In genomic region chr13:44063467-44063866, GRCh38 we compare ENCODE assay signal across 34 cellular contexts.
DNase-seq lines count a peak whose midpoint lies in the region; ATAC-seq and TF ChIP-seq lines count a peak whose summit lies in the region.
"Had no signal": no experiment of that assay in that cellular context is flagged by ENCODE, and none has a peak within 500 bp of the region (broad histone marks: within the 10 kb centered on the region; RNA-seq: fewer than 3 reads in every experiment).

No MANE protein-coding gene starts in this region.

- peaks cover 5% of the 10 kb centered on the region for H3F3A ChIP-seq in neural progenitor cell (ENCODE audit: low read depth)

- peak overlapping the region; percentile 22 for H3K27ac Mint-ChIP-seq in neural progenitor cell
- H3K27ac Mint-ChIP-seq: B cell; CD4-positive, alpha-beta memory T cell; CD4-positive, alpha-beta T cell; CD4-positive, CD25-positive, alpha-beta regulatory T cell; CD8-positive, alpha-beta memory T cell; CD8-positive, alpha-beta T cell had no signal

- H3K4me1 ChIP-seq in mucosa of descending colon (ENCODE audit: low read depth): no peaks in the 10 kb centered on the region
- peaks cover 14% of the 10 kb centered on the region for H3K4me1 ChIP-seq in neural progenitor cell
- H3K4me1 ChIP-seq: A549; BE2C; BLaER1; BLaER1 treated with 17β-estradiol and CSF1 and Interleukin-3, amounts not matched to agents 10 nM and 100 nM; Caco-2 had no signal

- H3K9me3 ChIP-seq in mucosa of descending colon (no peaks in the 10 kb centered on the region), neural progenitor cell (ENCODE audit: low read depth) (no peaks in the 10 kb centered on the region)
- H3K9me3 ChIP-seq: BE2C; BLaER1; BLaER1 treated with 17β-estradiol and CSF1 and Interleukin-3, amounts not matched to agents 10 nM and 100 nM; Caco-2 had no signal

- no peaks in the 10 kb centered on the region for H3K79me2 ChIP-seq in neural progenitor cell (ENCODE audit: low read depth)

- intact Hi-C loops in left colon (cut with DNase I, micrococcal nuclease) (no loop called here), mucosa of descending colon (cut with DNase I, micrococcal nuclease) (no loop called here)

- H3K27me3 ChIP-seq in neural progenitor cell: no peaks in the 10 kb centered on the region
- H3K27me3 ChIP-seq: BLaER1; BLaER1 treated with 17β-estradiol and CSF1 and Interleukin-3, amounts not matched to agents 10 nM and 100 nM had no signal

- no peaks in the 10 kb centered on the region for H4K20me1 ChIP-seq in neural progenitor cell (ENCODE audit: low read depth)
- H4K20me1 ChIP-seq: BLaER1; BLaER1 treated with 17β-estradiol and CSF1 and Interleukin-3, amounts not matched to agents 10 nM and 100 nM had no signal

- H3K9ac ChIP-seq in neural progenitor cell: no peak overlapping the region
- H3K9ac ChIP-seq: BLaER1; BLaER1 treated with 17β-estradiol and CSF1 and Interleukin-3, amounts not matched to agents 10 nM and 100 nM had no signal

- H3K9me3 Mint-ChIP-seq in neural progenitor cell: peaks cover 24% of the 10 kb centered on the region
- H3K9me3 Mint-ChIP-seq: CD4-positive, alpha-beta T cell; CD8-positive, alpha-beta memory T cell; CD8-positive, alpha-beta T cell had no signal

- no peak overlapping the region for H2AFZ ChIP-seq in neural progenitor cell (replicated peaks)

- TF ChIP-seq CTCF in mucosa of descending colon (IDR thresholded peaks at IDR 0.05) (no peak), neural progenitor cell (IDR thresholded peaks at IDR 0.05) (no peak)

- DNase-seq in left colon: no peak
- peak in 1 of 3 donors; percentile 15 for DNase-seq in mucosa of descending colon
- no peak for DNase-seq in neural progenitor cell (ENCODE audit: low spot score)
- DNase-seq in putamen (ENCODE audit: low spot score): peak; percentile 36
- no peak for DNase-seq in AG20443 (ENCODE audit: low spot score)
- no peak for DNase-seq in DMS153 (lab: John Stamatoyannopoulos, UW)
- DNase-seq in NCI-H1694 treated with DMSO at 0.1 percent for 48 hours (lab: John Stamatoyannopoulos, UW): no peak
- DNase-seq: 8988T; ACHN; AML-193; BE2C; C1 segment of cervical spinal cord; Caco-2; Calu3; CD4-positive, alpha-beta memory T cell; CD4-positive, alpha-beta T cell; CD4-positive, CD25-positive, alpha-beta regulatory T cell; CD8-positive, alpha-beta memory T cell; CD8-positive, alpha-beta T cell; COR-L47; DMS 273 treated with DMSO at 0.1 percent for 48 hours; DMS53; DMS79; DMS79 treated with DMSO at 0.1 percent for 48 hours; DND-41; EL had no signal

- H3K4me1 Mint-ChIP-seq in neural progenitor cell: peaks cover 31% of the 10 kb centered on the region
- H3K4me1 Mint-ChIP-seq: B cell; CD14-positive monocyte; CD4-positive, alpha-beta memory T cell; CD4-positive, CD25-positive, alpha-beta regulatory T cell; CD8-positive, alpha-beta memory T cell had no signal

- no peak overlapping the region for H3K27ac ChIP-seq in neural progenitor cell
- H3K27ac ChIP-seq: 22Rv1; A549; BLaER1; BLaER1 treated with 17β-estradiol and CSF1 and Interleukin-3, amounts not matched to agents 10 nM and 100 nM; C4-2B had no signal

- H3K4me3 ChIP-seq in mucosa of descending colon (no peak overlapping the region), neural progenitor cell (no peak overlapping the region)
- H3K4me3 ChIP-seq: A549; BLaER1; BLaER1 treated with 17β-estradiol and CSF1 and Interleukin-3, amounts not matched to agents 10 nM and 100 nM had no signal

- H3K4me2 ChIP-seq in neural progenitor cell: no peak overlapping the region
- H3K4me2 ChIP-seq: A549; BLaER1; BLaER1 treated with 17β-estradiol and CSF1 and Interleukin-3, amounts not matched to agents 10 nM and 100 nM had no signal

- ATAC-seq in left colon (peak; percentile 92), mucosa of descending colon (peak; percentile 80), GM19351 (IDR thresholded peaks at IDR 0.05; ENCODE audit: unreplicated experiment) (no peak)
- ATAC-seq: A549; CD8-positive, alpha-beta T cell had no signal

- peaks cover 13% of the 10 kb centered on the region for H3K27me3 Mint-ChIP-seq in neural progenitor cell (ENCODE audit: insufficient read depth, low read depth)

- H3K4me3 Mint-ChIP-seq in neural progenitor cell: no peak overlapping the region
- H3K4me3 Mint-ChIP-seq: B cell; CD14-positive monocyte; CD4-positive, alpha-beta memory T cell; CD4-positive, alpha-beta T cell; CD4-positive, CD25-positive, alpha-beta regulatory T cell; CD8-positive, alpha-beta memory T cell; CD8-positive, alpha-beta T cell had no signal

- H3K36me3 ChIP-seq in mucosa of descending colon (ENCODE audit: low read depth) (no peaks in the 10 kb centered on the region), neural progenitor cell (no peaks in the 10 kb centered on the region)
- H3K36me3 ChIP-seq: BE2C; BLaER1; BLaER1 treated with 17β-estradiol and CSF1 and Interleukin-3, amounts not matched to agents 10 nM and 100 nM had no signal

- peaks cover 7% of the 10 kb centered on the region for H3K36me3 Mint-ChIP-seq in neural progenitor cell
- H3K36me3 Mint-ChIP-seq: CD14-positive monocyte; CD4-positive, alpha-beta memory T cell; CD4-positive, CD25-positive, alpha-beta regulatory T cell; CD8-positive, alpha-beta memory T cell; CD8-positive, alpha-beta T cell had no signal
